In genomic region chr10:79244068-79244442, GRCh38 we compare ENCODE assay signal across 1 cellular context.
TF ChIP-seq lines count a peak whose summit lies in the region.

No MANE protein-coding gene starts in this region.

TF ChIP-seq in SK-N-SH, 30 proteins besides CTCF, POLR2A, EP300 and RAD21 (continued from another document):
- TF ChIP-seq IRF3 (IDR thresholded peaks at IDR 0.05; ENCODE audit: low read depth, low read length): no peak
- no peak for TF ChIP-seq ELF1 (IDR thresholded peaks at IDR 0.05)
- no peak for TF ChIP-seq NFIC (IDR thresholded peaks at IDR 0.05; ENCODE audit: borderline replicate concordance)
- TF ChIP-seq NRF1 (IDR thresholded peaks at IDR 0.05; ENCODE audit: low read depth, low read length): no peak
- TF ChIP-seq MAX (IDR thresholded peaks at IDR 0.05; ENCODE audit: low read depth): no peak
- TF ChIP-seq TEAD4 (IDR thresholded peaks at IDR 0.05; ENCODE audit: borderline replicate concordance, insufficient read depth): no peak
- no peak for TF ChIP-seq GATA2 (CRISPR knock-in tag; IDR thresholded peaks at IDR 0.05)
- no peak for TF ChIP-seq SMC3 (IDR thresholded peaks at IDR 0.05; ENCODE audit: low read depth, low read length)
- no peak for TF ChIP-seq CHD2 (IDR thresholded peaks at IDR 0.05; ENCODE audit: low read length, partially characterized antibody)
- no peak for TF ChIP-seq FOSL2 (IDR thresholded peaks at IDR 0.05; ENCODE audit: borderline replicate concordance, low read depth)
- no peak for TF ChIP-seq GABPA (IDR thresholded peaks at IDR 0.05; ENCODE audit: low read depth)
- TF ChIP-seq TCF12 (IDR thresholded peaks at IDR 0.05): no peak
- no peak for TF ChIP-seq YY1 (IDR thresholded peaks at IDR 0.05; ENCODE audit: low read depth)
- no peak for TF ChIP-seq MXI1 (IDR thresholded peaks at IDR 0.05; ENCODE audit: low read depth, low read length)
- no peak for TF ChIP-seq ZBTB33 (IDR thresholded peaks at IDR 0.05; ENCODE audit: borderline replicate concordance, low read depth)
- no peak for TF ChIP-seq FOXJ3 (CRISPR knock-in tag; IDR thresholded peaks at IDR 0.05)
- no peak for TF ChIP-seq FOXM1 (IDR thresholded peaks at IDR 0.05; ENCODE audit: low read depth)
